Comparison of ENCODE assay signal across 8 cellular contexts in genomic region chr11:59754494-59754858, GRCh38. TPM values are rescaled to one million over a fixed set of nuclear protein-coding genes. Genes with fewer than 3 reads are reported as not detected.
A peak's percentile ranks its signal among the peaks of the same experiment; 100 is the strongest.
DNase-seq lines count a peak whose midpoint lies in the region; ATAC-seq and TF ChIP-seq lines count a peak whose summit lies in the region.

No MANE protein-coding gene starts in this region.

- no peak for TF ChIP-seq CTCF in GM06990 (IDR thresholded peaks at IDR 0.05; ENCODE audit: insufficient read depth, low read length, poor library complexity, severe bottlenecking)

- H3K27ac ChIP-seq in adipose tissue (ENCODE audit: low read depth, low read length) = peak overlapping the region; percentile 32
- H3K27ac ChIP-seq in iPS-18a (ENCODE audit: low read length) = no peak overlapping the region

- H3K9me3 ChIP-seq in iPS-18a (ENCODE audit: control insufficient read depth, low read depth, low read length) = no peaks in the 10 kb centered on the region

- peaks cover 12% of the 10 kb centered on the region for H3K4me1 ChIP-seq in iPS-18a (ENCODE audit: control insufficient read depth, low read depth, low read length)

- H3K4me3 ChIP-seq in GM06990 (replicated peaks; ENCODE audit: low read depth, low read length) (peak overlapping the region; percentile 77), iPS-18a (ENCODE audit: low read length) (peak overlapping the region; percentile 95)

- H3K36me3 ChIP-seq in GM06990 (ENCODE audit: control insufficient read depth, insufficient read depth, low read length) = no peaks in the 10 kb centered on the region
- H3K36me3 ChIP-seq in iPS-18a (ENCODE audit: control insufficient read depth, low read depth, low read length) = no peaks in the 10 kb centered on the region

- ATAC-seq in GM21723 (IDR thresholded peaks at IDR 0.05; ENCODE audit: unreplicated experiment) = peak; percentile 27

- 0% methylated on average over 20 of the region's 20 CpGs for WGBS in adipose tissue, 3 donors

- H3K27me3 ChIP-seq in GM06990 (replicated peaks; ENCODE audit: control insufficient read depth, insufficient read depth, low read length) (no peaks in the 10 kb centered on the region), iPS-18a (ENCODE audit: control insufficient read depth, insufficient read depth, low read length) (peaks cover 6% of the 10 kb centered on the region)

- DNase-seq in GM06990 (ENCODE audit: extremely low read depth, insufficient read length) (no peak), NCI-H526 treated with DMSO at 0.1 percent for 48 hours (lab: John Stamatoyannopoulos, UW) (peak; percentile 56), NCI-H774 (lab: John Stamatoyannopoulos, UW) (no peak), UCSD-AML1 (lab: John Stamatoyannopoulos, UW; ENCODE audit: unreplicated experiment) (no peak)
- DNase-seq in stimulated activated CD4-positive, alpha-beta T cell treated with anti-CD3 and anti-CD28 coated beads, Interleukin-4, amount 100 ng/mL, for 24 hours = peak; percentile 15

- H3K9ac ChIP-seq in iPS-18a (ENCODE audit: low read length) = peak overlapping the region; percentile 53

RNA-seq across cellular contexts. Expression of gene STX3, which starts 0.7 kb away (rescaled TPM):
- 10 to 100 TPM; 10.0 to 11.7 (median 11.4) TPM for polyA plus RNA-seq in adipose tissue

RNA-seq across cellular contexts. Expression of gene OR10V1, which starts 40.8 kb away (rescaled TPM):
- polyA plus RNA-seq in adipose tissue = not detected

RNA-seq across cellular contexts. Expression of gene MRPL16, which starts 56.1 kb away (rescaled TPM):
- 10 to 100 TPM; 32.5 to 54.1 (median 52.7) TPM for polyA plus RNA-seq in adipose tissue

Comparison
In these comparisons a context has a peak if more than half of its experiments do, and no peak if none do; other contexts are left out.
1. DNase-seq: peak in NCI-H526 treated with DMSO at 0.1 percent for 48 hours (single experiment) and stimulated activated CD4-positive, alpha-beta T cell treated with anti-CD3 and anti-CD28 coated beads, Interleukin-4, amount 100 ng/mL, for 24 hours (single experiment); none in GM06990 (single experiment), NCI-H774 (single experiment) and UCSD-AML1 (single experiment).